27 cellular contexts compared by ENCODE assay signal in genomic region chr11:129738242-129738641, GRCh38.
"Had no signal": no experiment of that assay in that cellular context is flagged by ENCODE, and none has a peak within 500 bp of the region (broad histone marks: within the 10 kb centered on the region; RNA-seq: fewer than 3 reads in every experiment).

No MANE protein-coding gene starts in this region.

- H3K9me3 Mint-ChIP-seq: naive thymus-derived CD8-positive, alpha-beta T cell; natural killer cell treated with Interleukin-12 subunit alpha and Interleukin-12 subunit beta and Interleukin-15 and Interleukin-18, amount 100 ng/mL, for 72 hours; neural progenitor cell; stimulated activated effector memory CD8-positive, alpha-beta T cell treated with anti-CD3 and anti-CD28 coated beads, Interleukin-12 subunit alpha, Interleukin-12 subunit beta, amount 100 ng/mL, for 72 hours; stimulated activated naive CD8-positive, alpha-beta T cell treated with anti-CD3 and anti-CD28 coated beads, Interleukin-15, Interleukin-2, amounts not matched to agents 100 ng/mL and 50 ng/mL, for 24 hours had no signal

- FAIRE-seq: small intestine had no signal

- H3K79me2 ChIP-seq: parathyroid adenoma had no signal

- H3K27ac ChIP-seq: neural progenitor cell, ovary, parathyroid adenoma, psoas muscle, right lobe of liver, sigmoid colon, stomach, thoracic aorta, thyroid gland, transverse colon, upper lobe of right lung, uterus had no signal

- H3K4me1 ChIP-seq: parathyroid adenoma, psoas muscle, right lobe of liver, sigmoid colon, stomach, transverse colon, upper lobe of right lung, uterus had no signal

- H3K27ac Mint-ChIP-seq: naive B cell; naive thymus-derived CD8-positive, alpha-beta T cell; natural killer cell treated with Interleukin-12 subunit alpha and Interleukin-12 subunit beta and Interleukin-15 and Interleukin-18, amount 100 ng/mL, for 72 hours; neural progenitor cell; stimulated activated effector memory CD8-positive, alpha-beta T cell treated with anti-CD3 and anti-CD28 coated beads, Interleukin-12 subunit alpha, Interleukin-12 subunit beta, amount 100 ng/mL, for 72 hours; stimulated activated naive B cell treated with anti-CD40 and anti-IgM and Interleukin-4, amounts not matched to agents 10 μg/mL and 1 μg/mL and 100 μg/mL, for 72 hours; stimulated activated naive CD8-positive, alpha-beta T cell treated with anti-CD3 and anti-CD28 coated beads, Interleukin-15, Interleukin-2, amounts not matched to agents 100 ng/mL and 50 ng/mL, for 24 hours had no signal

- H3K4me2 ChIP-seq: neural progenitor cell had no signal

- H3K9me3 ChIP-seq: ovary, right lobe of liver, stomach, thoracic aorta, thyroid gland, transverse colon, upper lobe of right lung, uterus had no signal

- H3K4me3 ChIP-seq: neural progenitor cell, ovary, psoas muscle, right lobe of liver, sigmoid colon, stomach, thoracic aorta, thyroid gland, transverse colon, upper lobe of right lung, uterus had no signal

- H3K9ac ChIP-seq: neural progenitor cell, parathyroid adenoma had no signal

- DNase-seq: naive B cell; naive thymus-derived CD8-positive, alpha-beta T cell; occipital lobe; ovary; posterior cingulate gyrus; psoas muscle; right cardiac atrium; right lobe of liver; sigmoid colon; small intestine; stimulated activated CD4-positive, alpha-beta T cell treated with anti-CD3 and anti-CD28 coated beads, Interleukin-15, amount 100 ng/mL, for 24 hours; stimulated activated CD4-positive, alpha-beta T cell treated with anti-CD3 and anti-CD28 coated beads, Interleukin-2, amount 100 ng/mL, for 24 hours; stimulated activated CD4-positive, alpha-beta T cell treated with anti-CD3 and anti-CD28 coated beads, Interleukin-2, amount 100 ng/mL, for 48 hours; stimulated activated CD4-positive, alpha-beta T cell treated with anti-CD3 and anti-CD28 coated beads, Interleukin-4, amount 100 ng/mL, for 24 hours; stimulated activated naive B cell treated with anti-CD40 and anti-IgM and Interleukin-4, amounts not matched to agents 10 μg/mL and 1 μg/mL and 100 μg/mL, for 72 hours; stimulated activated naive CD4-positive, alpha-beta T cell treated with Interleukin-2 at 50 U/mL for 16 hours; stomach; thyroid gland; transverse colon; upper lobe of right lung; uterus had no signal

- H3K36me3 ChIP-seq: neural progenitor cell, ovary, right lobe of liver, sigmoid colon, stomach, thoracic aorta, thyroid gland, transverse colon, upper lobe of right lung, uterus had no signal

- H2AFZ ChIP-seq: neural progenitor cell, parathyroid adenoma had no signal

- H3K4me1 Mint-ChIP-seq: naive B cell; naive thymus-derived CD8-positive, alpha-beta T cell; neural progenitor cell; stimulated activated effector memory CD8-positive, alpha-beta T cell treated with anti-CD3 and anti-CD28 coated beads, Interleukin-12 subunit alpha, Interleukin-12 subunit beta, amount 100 ng/mL, for 72 hours; stimulated activated naive B cell treated with anti-CD40 and anti-IgM and Interleukin-4, amounts not matched to agents 10 μg/mL and 1 μg/mL and 100 μg/mL, for 72 hours had no signal

- ATAC-seq: naive thymus-derived CD8-positive, alpha-beta T cell; natural killer cell treated with Interleukin-12 subunit alpha and Interleukin-12 subunit beta and Interleukin-15 and Interleukin-18, amount 100 ng/mL, for 72 hours; psoas muscle; right cardiac atrium; right lobe of liver; stimulated activated effector memory CD8-positive, alpha-beta T cell treated with anti-CD3 and anti-CD28 coated beads, Interleukin-12 subunit alpha, Interleukin-12 subunit beta, amount 100 ng/mL, for 72 hours; stimulated activated naive B cell treated with anti-CD40 and anti-IgM and Interleukin-4, amounts not matched to agents 10 μg/mL and 1 μg/mL and 100 μg/mL, for 72 hours; upper lobe of right lung had no signal

- H3K36me3 Mint-ChIP-seq: naive B cell; natural killer cell treated with Interleukin-12 subunit alpha and Interleukin-12 subunit beta and Interleukin-15 and Interleukin-18, amount 100 ng/mL, for 72 hours; neural progenitor cell; stimulated activated effector memory CD8-positive, alpha-beta T cell treated with anti-CD3 and anti-CD28 coated beads, Interleukin-12 subunit alpha, Interleukin-12 subunit beta, amount 100 ng/mL, for 72 hours; stimulated activated naive B cell treated with anti-CD40 and anti-IgM and Interleukin-4, amounts not matched to agents 10 μg/mL and 1 μg/mL and 100 μg/mL, for 72 hours had no signal

- H3K4me3 Mint-ChIP-seq: naive B cell; naive thymus-derived CD8-positive, alpha-beta T cell; natural killer cell treated with Interleukin-12 subunit alpha and Interleukin-12 subunit beta and Interleukin-15 and Interleukin-18, amount 100 ng/mL, for 72 hours; neural progenitor cell; stimulated activated effector memory CD8-positive, alpha-beta T cell treated with anti-CD3 and anti-CD28 coated beads, Interleukin-12 subunit alpha, Interleukin-12 subunit beta, amount 100 ng/mL, for 72 hours; stimulated activated naive B cell treated with anti-CD40 and anti-IgM and Interleukin-4, amounts not matched to agents 10 μg/mL and 1 μg/mL and 100 μg/mL, for 72 hours; stimulated activated naive CD8-positive, alpha-beta T cell treated with anti-CD3 and anti-CD28 coated beads, Interleukin-15, Interleukin-2, amounts not matched to agents 100 ng/mL and 50 ng/mL, for 24 hours had no signal

- H3K27me3 ChIP-seq: neural progenitor cell, ovary, right lobe of liver, thyroid gland, transverse colon, uterus had no signal
